ENCODE assay signal across 8 cellular contexts in the genomic region with DNA sequence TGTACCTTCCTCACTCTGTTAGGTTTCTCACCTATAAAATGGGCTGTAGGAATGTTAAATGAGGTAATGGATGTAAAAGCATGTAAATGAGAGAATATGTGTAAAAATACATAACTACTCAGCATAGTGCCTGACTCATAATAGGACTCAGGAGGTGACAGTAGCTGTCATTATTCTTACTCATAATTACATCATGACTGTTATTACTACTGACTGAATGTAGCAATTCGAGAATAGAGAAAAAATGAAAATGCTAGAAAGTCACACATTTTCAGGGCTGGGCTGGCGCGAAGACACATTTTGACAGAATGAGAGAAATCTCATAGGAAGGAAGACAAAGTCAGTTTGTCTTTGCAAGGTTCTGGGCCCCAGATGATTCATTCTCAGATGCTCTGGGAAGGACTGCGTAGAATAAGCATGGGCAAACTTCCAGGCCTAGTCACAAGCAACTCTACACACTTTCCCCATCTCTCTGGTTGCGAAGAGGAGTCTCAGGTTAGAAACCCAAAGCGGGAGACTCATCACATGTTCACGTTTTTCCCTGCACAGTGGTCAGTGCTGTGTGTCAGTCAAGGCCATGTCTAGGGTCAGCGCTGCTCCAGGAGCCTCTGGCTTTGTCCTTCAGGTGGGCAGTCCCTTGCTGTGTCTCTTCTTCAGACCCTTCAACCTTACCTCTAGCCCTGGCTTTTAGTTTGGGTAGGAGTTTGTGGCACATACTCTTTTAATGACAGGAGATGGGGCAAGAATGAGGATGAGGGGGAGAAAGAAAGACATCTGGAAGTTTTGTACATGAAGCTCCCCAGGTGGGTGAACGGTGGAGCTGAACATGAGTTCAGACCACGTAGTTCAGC. TPM values are rescaled to one million over a fixed set of nuclear protein-coding genes. Genes with fewer than 3 reads are reported as not detected.
DNase-seq lines count a peak whose midpoint lies in the region; ATAC-seq and FAIRE-seq lines count a peak whose summit lies in the region.

No MANE protein-coding gene starts in this region.

- no peaks in the 10 kb centered on the region; the same call in 1 of the 2 replicates for H3K27me3 ChIP-seq in HAP-1 (ENCODE audit: low read depth)

- H3K9me3 Mint-ChIP-seq in activated CD4-positive, alpha-beta T cell treated with anti-CD3 and anti-CD28 coated beads, Interleukin-2, amount 10 ng/mL, durations not matched to agents 24 days and 14 days = no peaks in the 10 kb centered on the region
- H3K9me3 Mint-ChIP-seq in activated naive CD8-positive, alpha-beta T cell treated with anti-CD3 and anti-CD28 coated beads, Interleukin-2, amount 50 U/mL, for 24 hours = no peaks in the 10 kb centered on the region

- peak; percentile 69 for ATAC-seq in HG03135 (IDR thresholded peaks at IDR 0.05; ENCODE audit: unreplicated experiment)
- peak; percentile 90 for ATAC-seq in activated naive CD8-positive, alpha-beta T cell treated with anti-CD3 and anti-CD28 coated beads, Interleukin-2, amount 50 U/mL, for 24 hours

- no peak overlapping the region for H3K4me3 ChIP-seq in HAP-1

- in situ Hi-C loops in HAP-1 (cut with MboI; ENCODE audit: low sequenced_read_pairs) = loop anchor here (25.0 kb wide), 2 partner anchors 638 to 1263 kb away; no protein-coding TSS in a partner anchor

- H3K9me3 ChIP-seq in HAP-1 = no peaks in the 10 kb centered on the region

- FAIRE-seq in urothelium cell line (lab: Jason Lieb, UNC) = peak; percentile 70

- H3K4me1 ChIP-seq in HAP-1 = no peaks in the 10 kb centered on the region

- no peak overlapping the region for H3K4me3 Mint-ChIP-seq in activated CD4-positive, alpha-beta T cell treated with anti-CD3 and anti-CD28 coated beads, Interleukin-2, amount 10 ng/mL, durations not matched to agents 24 days and 14 days
- H3K4me3 Mint-ChIP-seq in activated naive CD8-positive, alpha-beta T cell treated with anti-CD3 and anti-CD28 coated beads, Interleukin-2, amount 50 U/mL, for 24 hours = no peak overlapping the region

- peak; percentile 67 for DNase-seq in activated CD4-positive, alpha-beta T cell treated with anti-CD3 and anti-CD28 coated beads, Interleukin-2, amount 10 ng/mL, durations not matched to agents 24 days and 14 days
- DNase-seq in activated CD4-positive, alpha-beta T cell treated with anti-CD3 and anti-CD28 coated beads for 1 hour = no peak
- peak; percentile 24 for DNase-seq in activated naive CD8-positive, alpha-beta T cell treated with anti-CD3 and anti-CD28 coated beads, Interleukin-2, amount 50 U/mL, for 24 hours
- peak; percentile 50 to 93 for DNase-seq in lung microvascular endothelial cell (ENCODE audit: low read depth in 2 of 2)
- DNase-seq in urothelium cell line (ENCODE audit: low spot score) = peak; percentile 80
- DNase-seq in HAP-1 (ENCODE audit: low spot score in 2 of 2) = no peak
- DNase-seq in NCI-H187 (lab: John Stamatoyannopoulos, UW) = no peak

- H3K27ac Mint-ChIP-seq in activated CD4-positive, alpha-beta T cell treated with anti-CD3 and anti-CD28 coated beads, Interleukin-2, amount 10 ng/mL, durations not matched to agents 24 days and 14 days = peak overlapping the region; percentile 79
- H3K27ac Mint-ChIP-seq in activated naive CD8-positive, alpha-beta T cell treated with anti-CD3 and anti-CD28 coated beads, Interleukin-2, amount 50 U/mL, for 24 hours = peak overlapping the region; percentile 79

- H3K27me3 Mint-ChIP-seq in activated CD4-positive, alpha-beta T cell treated with anti-CD3 and anti-CD28 coated beads, Interleukin-2, amount 10 ng/mL, durations not matched to agents 24 days and 14 days = peaks cover 3% of the 10 kb centered on the region
- H3K27me3 Mint-ChIP-seq in activated naive CD8-positive, alpha-beta T cell treated with anti-CD3 and anti-CD28 coated beads, Interleukin-2, amount 50 U/mL, for 24 hours = peaks cover 23% of the 10 kb centered on the region

- intact Hi-C loops in activated CD4-positive, alpha-beta T cell treated with anti-CD3 and anti-CD28 coated beads, Interleukin-2, amount 10 ng/mL, durations not matched to agents 24 days and 14 days (cut with micrococcal nuclease) = loop anchor here (1.0 to 5.0 kb wide), 3 partner anchors 62 to 297 kb away; a partner anchor contains a TSS

- H3K36me3 ChIP-seq in HAP-1 (replicated peaks) = no peaks in the 10 kb centered on the region

- peaks cover 10% of the 10 kb centered on the region for H3K4me1 Mint-ChIP-seq in activated CD4-positive, alpha-beta T cell treated with anti-CD3 and anti-CD28 coated beads, Interleukin-2, amount 10 ng/mL, durations not matched to agents 24 days and 14 days
- H3K4me1 Mint-ChIP-seq in activated naive CD8-positive, alpha-beta T cell treated with anti-CD3 and anti-CD28 coated beads, Interleukin-2, amount 50 U/mL, for 24 hours = peaks cover 25% of the 10 kb centered on the region

- H3K36me3 Mint-ChIP-seq in activated CD4-positive, alpha-beta T cell treated with anti-CD3 and anti-CD28 coated beads, Interleukin-2, amount 10 ng/mL, durations not matched to agents 24 days and 14 days (ENCODE audit: low read depth) = no peaks in the 10 kb centered on the region
- no peaks in the 10 kb centered on the region for H3K36me3 Mint-ChIP-seq in activated naive CD8-positive, alpha-beta T cell treated with anti-CD3 and anti-CD28 coated beads, Interleukin-2, amount 50 U/mL, for 24 hours (ENCODE audit: low read depth)

RNA-seq across cellular contexts. Expression of a gene that starts 8.4 kb away (rescaled TPM):
- total RNA-seq in activated CD4-positive, alpha-beta T cell treated with anti-CD3 and anti-CD28 coated beads, Interleukin-2, amount 10 ng/mL, durations not matched to agents 24 days and 14 days = not detected in 2 replicates
- total RNA-seq in lung microvascular endothelial cell = 0.99 and 2.2 TPM in 2 replicates

RNA-seq across cellular contexts. Expression of a gene that starts 52.2 kb away (rescaled TPM):
- total RNA-seq in activated CD4-positive, alpha-beta T cell treated with anti-CD3 and anti-CD28 coated beads, Interleukin-2, amount 10 ng/mL, durations not matched to agents 24 days and 14 days = not detected in 2 replicates
- total RNA-seq in lung microvascular endothelial cell = under 0.01 TPM in 1 of 2 replicates, not detected in the other

Comparison
In these comparisons a context has a peak if more than half of its experiments do, and no peak if none do; other contexts are left out.
1. DNase-seq: peak in activated CD4-positive, alpha-beta T cell treated with anti-CD3 and anti-CD28 coated beads, Interleukin-2, amount 10 ng/mL, durations not matched to agents 24 days and 14 days (single experiment), activated naive CD8-positive, alpha-beta T cell treated with anti-CD3 and anti-CD28 coated beads, Interleukin-2, amount 50 U/mL, for 24 hours (single experiment), lung microvascular endothelial cell (2 of 2) and urothelium cell line (single experiment); none in activated CD4-positive, alpha-beta T cell treated with anti-CD3 and anti-CD28 coated beads for 1 hour (single experiment), HAP-1 (0 of 2) and NCI-H187 (0 of 2).